ENCODE assay signal across 20 cellular contexts in the genomic region with DNA sequence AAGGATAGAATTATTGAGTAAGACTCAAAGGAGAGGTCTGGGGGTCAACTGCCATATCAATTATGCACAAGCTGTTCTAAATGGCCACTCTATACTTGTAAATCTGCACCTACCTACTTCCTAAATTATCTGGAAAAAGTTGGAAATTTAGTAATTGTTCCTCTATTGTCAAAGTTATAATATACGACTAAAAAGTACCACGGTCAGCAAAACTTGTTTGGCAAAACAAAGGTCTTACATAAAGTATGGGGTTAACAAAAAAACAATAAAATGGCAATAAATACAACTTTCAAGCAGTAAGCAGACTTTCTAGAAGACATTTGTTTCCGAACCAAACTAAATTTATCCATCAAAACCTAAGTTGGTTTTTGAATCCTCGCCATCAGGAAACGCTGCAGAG.
DNase-seq lines count a peak whose midpoint lies in the region; ATAC-seq, FAIRE-seq and TF ChIP-seq lines count a peak whose summit lies in the region.
"Had no signal": no experiment of that assay in that cellular context is flagged by ENCODE, and none has a peak within 500 bp of the region (broad histone marks: within the 10 kb centered on the region; RNA-seq: fewer than 3 reads in every experiment).

No MANE protein-coding gene starts in this region.

- H4K20me1 ChIP-seq in HepG2 (ENCODE audit: insufficient read depth, low read length), result no peaks in the 10 kb centered on the region
- H4K20me1 ChIP-seq: BLaER1 treated with 17β-estradiol and CSF1 and Interleukin-3, amounts not matched to agents 10 nM and 100 nM had no signal

- no peak overlapping the region for H3K4me2 ChIP-seq in HepG2 (ENCODE audit: low read depth, low read length)
- H3K4me2 ChIP-seq: A549; BLaER1 treated with 17β-estradiol and CSF1 and Interleukin-3, amounts not matched to agents 10 nM and 100 nM had no signal

- in situ Hi-C loops in HepG2 (cut with HindIII; ENCODE audit: extremely low pct_ligation_motif_present, low pct_unique_long_range_greater_than_20kb), result no loop called here

- no peaks in the 10 kb centered on the region for H3K79me2 ChIP-seq in HepG2 (ENCODE audit: insufficient read depth, low read length)

- H3K9me3 ChIP-seq in HepG2 (ENCODE audit: low read length) (no peaks in the 10 kb centered on the region), right lobe of liver (no peaks in the 10 kb centered on the region)
- H3K9me3 ChIP-seq: A549; BLaER1 treated with 17β-estradiol and CSF1 and Interleukin-3, amounts not matched to agents 10 nM and 100 nM; Caco-2 had no signal

- 15% methylated on average over 5 of the region's 5 CpGs for WGBS in HepG2 (ENCODE audit: low lambda C conversion rate)
- 69% methylated on average over 5 of the region's 5 CpGs for whole genome bisulfite sequencing in right lobe of liver (ENCODE audit: insufficient coverage, low coverage, low lambda C conversion rate, missing lambda C conversion rate)

- H3K4me1 ChIP-seq in HepG2 (ENCODE audit: insufficient read depth, low read length) (no peaks in the 10 kb centered on the region), right lobe of liver (no peaks in the 10 kb centered on the region)
- H3K4me1 ChIP-seq: A549; BLaER1 treated with 17β-estradiol and CSF1 and Interleukin-3, amounts not matched to agents 10 nM and 100 nM; Caco-2 had no signal

- no peak for DNase-seq in HepG2 (ENCODE audit: low spot score)
- DNase-seq in right lobe of liver, result no peak
- peak; percentile 7 for DNase-seq in RPMI8226
- DNase-seq in islet precursor cell, result no peak
- DNase-seq in inferior parietal cortex (ENCODE audit: extremely low spot score), result no peak
- DNase-seq: AML-193; Caco-2; Calu3; CD4-positive, alpha-beta T cell; CD8-positive, alpha-beta T cell; DMS79 treated with DMSO at 0.1 percent for 48 hours; GF-D8 had no signal

- CTCF ChIA-PET in HepG2 (lab: Yijun Ruan, JAX; ENCODE audit: low intra/inter-chr PET ratio, low total read pairs), result no interaction called here

- H3K4me3 ChIP-seq in HepG2 (replicated peaks in 1 of 3; ENCODE audit: insufficient read depth in 1 of 3, low read depth in 2 of 3, low read length in 3 of 3) (no peak overlapping the region), right lobe of liver (no peak overlapping the region)
- H3K4me3 ChIP-seq: A549; BLaER1 treated with 17β-estradiol and CSF1 and Interleukin-3, amounts not matched to agents 10 nM and 100 nM had no signal

- H3K36me3 ChIP-seq in HepG2 (replicated peaks in 1 of 2; ENCODE audit: control insufficient read depth in 1 of 2, insufficient read depth in 2 of 2, low read length in 2 of 2) (no peaks in the 10 kb centered on the region), right lobe of liver (no peaks in the 10 kb centered on the region)
- H3K36me3 ChIP-seq: BLaER1 treated with 17β-estradiol and CSF1 and Interleukin-3, amounts not matched to agents 10 nM and 100 nM had no signal

- TF ChIP-seq CTCF in HepG2 (CRISPR knock-in tag; IDR thresholded peaks at IDR 0.05), result no peak
- TF ChIP-seq CTCF in right lobe of liver (IDR thresholded peaks at IDR 0.05), result no peak

- BruUV-seq in HepG2 (replicated peaks; lab: Mats Ljungman, UMichigan), result no TSS peak

- ATAC-seq in HepG2, result no peak
- ATAC-seq in right lobe of liver, result no peak
- ATAC-seq: A549; CD8-positive, alpha-beta T cell had no signal

- TF ChIP-seq EP300 in HepG2 (IDR thresholded peaks at IDR 0.05; ENCODE audit: low read depth in 2 of 2, low read length in 2 of 2) (no peak), HepG2 (CRISPR knock-in tag; IDR thresholded peaks at IDR 0.05; ENCODE audit: borderline replicate concordance) (no peak)

- intact Hi-C loops in HepG2 (cut with micrococcal nuclease; ENCODE audit: unreplicated experiment), result no loop called here
- intact Hi-C loops in right lobe of liver (cut with DNase I), result no loop called here

- TF ChIP-seq POLR2A in HepG2 (IDR thresholded peaks at IDR 0.05; ENCODE audit: insufficient read depth in 1 of 2, low read depth in 2 of 2, low read length in 2 of 2), result no peak
- no peak for TF ChIP-seq POLR2A in right lobe of liver (IDR thresholded peaks at IDR 0.05)

- no peak for FAIRE-seq in HepG2 (lab: Jason Lieb, UNC)
- FAIRE-seq: A549, D721Med, G401.6, GM12891, GM19239 had no signal

- POLR2A ChIA-PET in HepG2 (lab: Yijun Ruan, JAX), result no interaction called here

- TF ChIP-seq RAD21 in HepG2 (CRISPR knock-in tag; IDR thresholded peaks at IDR 0.05), result no peak

- H2AFZ ChIP-seq in HepG2 (ENCODE audit: low read length), result no peak overlapping the region

- H3K27ac ChIP-seq in HepG2 (ENCODE audit: extremely low read length, insufficient read depth, low read length) (no peak overlapping the region), right lobe of liver (no peak overlapping the region)
- H3K27ac ChIP-seq: 22Rv1; A549; BLaER1 treated with 17β-estradiol and CSF1 and Interleukin-3, amounts not matched to agents 10 nM and 100 nM; C4-2B had no signal

- H3K9ac ChIP-seq in HepG2 (ENCODE audit: insufficient read depth, low read depth, low read length), result no peak overlapping the region
- H3K9ac ChIP-seq: BLaER1 treated with 17β-estradiol and CSF1 and Interleukin-3, amounts not matched to agents 10 nM and 100 nM had no signal

- H3K27me3 ChIP-seq in HepG2 (ENCODE audit: control insufficient read depth in 1 of 2, insufficient read depth in 2 of 2, low read length in 2 of 2) (no peaks in the 10 kb centered on the region), right lobe of liver (no peaks in the 10 kb centered on the region)
- H3K27me3 ChIP-seq: BLaER1 treated with 17β-estradiol and CSF1 and Interleukin-3, amounts not matched to agents 10 nM and 100 nM had no signal

TF ChIP-seq in HepG2, 621 proteins besides CTCF, POLR2A, EP300 and RAD21:
- TF ChIP-seq MAFK (conservative IDR thresholded peaks at IDR 0.05 in 1 of 2, IDR thresholded peaks at IDR 0.05 in 1 of 2; ENCODE audit: low read length in 2 of 2), result peak; percentile 22 to 67; a peak in 3 of 4 replicates
- peak; percentile 57 for TF ChIP-seq MAFF (IDR thresholded peaks at IDR 0.05; ENCODE audit: low read depth, low read length)
- TF ChIP-seq, protein P1, sequence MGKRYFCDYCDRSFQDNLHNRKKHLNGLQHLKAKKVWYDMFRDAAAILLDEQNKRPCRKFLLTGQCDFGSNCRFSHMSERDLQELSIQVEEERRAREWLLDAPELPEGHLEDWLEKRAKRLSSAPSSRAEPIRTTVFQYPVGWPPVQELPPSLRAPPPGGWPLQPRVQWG (CRISPR knock-in tag; IDR thresholded peaks at IDR 0.05; ENCODE audit: borderline replicate concordance, low read depth), result no peak
- no peak for TF ChIP-seq HES4 (CRISPR knock-in tag; IDR thresholded peaks at IDR 0.05; ENCODE audit: borderline replicate concordance)
- TF ChIP-seq, protein P2, sequence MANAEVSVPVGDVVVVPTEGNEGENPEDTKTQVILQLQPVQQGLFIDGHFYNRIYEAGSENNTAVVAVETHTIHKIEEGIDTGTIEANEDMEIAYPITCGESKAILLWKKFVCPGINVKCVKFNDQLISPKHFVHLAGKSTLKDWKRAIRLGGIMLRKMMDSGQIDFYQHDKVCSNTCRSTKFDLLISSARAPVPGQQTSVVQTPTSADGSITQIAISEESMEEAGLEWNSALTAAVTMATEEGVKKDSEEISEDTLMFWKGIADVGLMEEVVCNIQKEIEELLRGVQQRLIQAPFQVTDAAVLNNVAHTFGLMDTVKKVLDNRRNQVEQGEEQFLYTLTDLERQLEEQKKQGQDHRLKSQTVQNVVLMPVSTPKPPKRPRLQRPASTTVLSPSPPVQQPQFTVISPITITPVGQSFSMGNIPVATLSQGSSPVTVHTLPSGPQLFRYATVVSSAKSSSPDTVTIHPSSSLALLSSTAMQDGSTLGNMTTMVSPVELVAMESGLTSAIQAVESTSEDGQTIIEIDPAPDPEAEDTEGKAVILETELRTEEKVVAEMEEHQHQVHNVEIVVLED (CRISPR knock-in tag; IDR thresholded peaks at IDR 0.05; ENCODE audit: borderline replicate concordance), result no peak
- no peak for TF ChIP-seq KAT8 (CRISPR knock-in tag; IDR thresholded peaks at IDR 0.05)
